Comparison of ENCODE assay signal across 16 cellular contexts in the genomic region with DNA sequence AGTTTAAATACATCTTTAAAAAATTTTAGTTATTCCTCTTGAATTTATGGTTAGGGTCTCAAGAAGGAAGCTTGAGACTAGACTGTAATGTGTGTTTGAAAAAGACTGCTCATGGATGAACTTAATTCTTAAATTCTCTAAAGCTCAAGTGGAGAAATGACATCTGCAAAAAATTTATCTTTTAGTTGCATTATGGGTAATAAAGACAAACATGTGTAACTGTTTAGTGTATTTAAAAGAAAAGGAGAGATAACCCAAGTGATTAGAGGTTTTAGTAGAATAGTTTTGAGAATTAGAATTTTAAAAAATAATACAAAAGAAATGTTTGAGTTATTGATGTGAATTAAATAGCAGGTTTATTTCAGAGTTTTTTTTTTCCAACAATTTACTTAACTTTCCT.
"Had no signal": no experiment of that assay in that cellular context is flagged by ENCODE, and none has a peak within 500 bp of the region (broad histone marks: within the 10 kb centered on the region; RNA-seq: fewer than 3 reads in every experiment).

No MANE protein-coding gene starts in this region.

- H3K36me3 ChIP-seq: breast epithelium, left ventricle myocardium inferior, stomach, thoracic aorta, upper lobe of right lung had no signal

- H3K4me3 ChIP-seq: breast epithelium, left ventricle myocardium inferior, stomach, thoracic aorta, upper lobe of right lung had no signal

- H3K36me3 Mint-ChIP-seq: natural killer cell had no signal

- H3K4me3 Mint-ChIP-seq: activated CD4-positive, alpha-beta T cell treated with anti-CD3 and anti-CD28 coated beads, Interleukin-2, amount 10 ng/mL, durations not matched to agents 7 days and 5 days; dendritic cell treated with granulocyte-macrophage colony-stimulating factor and Interleukin-4, amounts not matched to agents 40 ng/mL and 50 ng/mL, for 4 days; natural killer cell had no signal

- ATAC-seq: natural killer cell, right cardiac atrium, upper lobe of right lung had no signal

- H3K27me3 ChIP-seq: breast epithelium, stomach, upper lobe of right lung had no signal

- H3K27ac Mint-ChIP-seq: activated CD4-positive, alpha-beta T cell treated with anti-CD3 and anti-CD28 coated beads, Interleukin-2, amount 10 ng/mL, durations not matched to agents 7 days and 5 days; dendritic cell treated with granulocyte-macrophage colony-stimulating factor and Interleukin-4, amounts not matched to agents 40 ng/mL and 50 ng/mL, for 4 days; natural killer cell; progenitor cell of endocrine pancreas had no signal

- H3K27me3 Mint-ChIP-seq: activated CD4-positive, alpha-beta T cell treated with anti-CD3 and anti-CD28 coated beads, Interleukin-2, amount 10 ng/mL, durations not matched to agents 7 days and 5 days; dendritic cell treated with granulocyte-macrophage colony-stimulating factor and Interleukin-4, amounts not matched to agents 40 ng/mL and 50 ng/mL, for 4 days; progenitor cell of endocrine pancreas had no signal

- H3K9me3 ChIP-seq: breast epithelium, left ventricle myocardium inferior, stomach, thoracic aorta, upper lobe of right lung had no signal

- H3K9me3 Mint-ChIP-seq: activated CD4-positive, alpha-beta T cell treated with anti-CD3 and anti-CD28 coated beads, Interleukin-2, amount 10 ng/mL, durations not matched to agents 7 days and 5 days; dendritic cell treated with granulocyte-macrophage colony-stimulating factor and Interleukin-4, amounts not matched to agents 40 ng/mL and 50 ng/mL, for 4 days; natural killer cell had no signal

- DNase-seq: activated CD4-positive, alpha-beta T cell treated with anti-CD3 and anti-CD28 coated beads, Interleukin-2, amount 10 ng/mL, durations not matched to agents 7 days and 5 days; activated CD4-positive, CD25-positive, alpha-beta regulatory T cell; activated naive CD4-positive, alpha-beta T cell treated with Interleukin-2 at 50 U/mL for 16 hours; activated T-cell treated with anti-CD3 and anti-CD28 coated beads for 4 hours; aorta; cerebellar nuclear complex; left ventricle myocardium inferior; natural killer cell; nucleus accumbens; right cardiac atrium; stomach; upper lobe of right lung had no signal

- H3K27ac ChIP-seq: stomach, thoracic aorta, upper lobe of right lung had no signal
